8 cellular contexts compared by ENCODE assay signal in the genomic region with DNA sequence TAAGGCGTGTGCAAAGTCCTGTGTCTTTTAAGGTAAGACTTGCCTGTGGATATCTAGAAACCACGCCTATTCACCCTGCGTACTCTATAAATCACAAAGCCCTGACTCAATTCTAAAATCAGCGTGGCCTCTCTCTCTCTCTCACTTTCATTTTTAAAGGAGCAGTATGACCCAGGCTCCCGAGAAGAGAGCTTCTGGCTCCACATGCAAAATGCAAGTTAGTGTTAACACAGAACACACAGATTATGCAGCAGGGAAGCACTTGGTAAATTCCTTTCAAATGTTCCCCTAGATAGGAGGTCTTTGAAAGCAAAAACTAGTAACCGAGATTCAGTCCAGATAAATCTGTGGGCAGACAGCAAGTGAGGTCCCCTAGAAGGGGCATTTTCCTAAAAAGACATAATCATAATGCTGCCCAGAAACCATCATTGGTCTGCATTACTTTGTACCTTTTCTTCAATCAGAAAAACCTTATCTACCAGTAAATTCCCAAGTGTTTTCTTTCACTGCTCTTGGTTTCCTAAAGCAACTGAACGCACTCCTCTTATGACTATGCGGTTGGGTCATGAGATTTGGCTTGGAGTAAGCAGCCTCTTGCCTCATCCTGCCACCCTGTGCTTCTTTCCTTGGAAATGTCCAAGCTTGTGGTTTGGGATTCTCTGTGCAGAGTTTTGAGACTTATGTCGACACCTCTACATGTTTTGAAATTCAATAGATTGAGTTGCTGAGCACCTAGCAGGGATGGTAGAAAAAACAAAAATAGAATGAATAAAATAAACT. TPM values are rescaled to one million over a fixed set of nuclear protein-coding genes. Genes with fewer than 3 reads are reported as not detected.
DNase-seq lines count a peak whose midpoint lies in the region; ATAC-seq, FAIRE-seq and TF ChIP-seq lines count a peak whose summit lies in the region.

No MANE protein-coding gene starts in this region.

- no peaks in the 10 kb centered on the region for H3K36me3 ChIP-seq in KMS-11 (ENCODE audit: insufficient read depth)
- H3K36me3 ChIP-seq in ascending aorta = no peaks in the 10 kb centered on the region

- no peaks in the 10 kb centered on the region for H4K20me1 ChIP-seq in KMS-11 (ENCODE audit: insufficient read depth)

- TF ChIP-seq POLR2A in GM12891 (IDR thresholded peaks at IDR 0.05; ENCODE audit: low read depth, low read length) = no peak

- H3K4me3 ChIP-seq in KMS-11 (IDR thresholded peaks at IDR 0.05; ENCODE audit: insufficient read depth, low read depth, low read length) (no peak overlapping the region), ascending aorta (peak overlapping the region; percentile 45 to 63)

- peak; percentile 100 for ATAC-seq in GM21723 (IDR thresholded peaks at IDR 0.05; ENCODE audit: unreplicated experiment)

- no peak for TF ChIP-seq CTCF in KMS-11 (conservative IDR thresholded peaks at IDR 0.05; ENCODE audit: low read depth, low read length)
- no peak for TF ChIP-seq CTCF in ascending aorta (IDR thresholded peaks at IDR 0.05)

- peak overlapping the region; percentile 57 for H3K4me2 ChIP-seq in KMS-11

- H3K9me3 ChIP-seq in ascending aorta = no peaks in the 10 kb centered on the region

- H3K79me2 ChIP-seq in KMS-11 (ENCODE audit: insufficient read depth, low read depth) = no peaks in the 10 kb centered on the region

- H3K27me3 ChIP-seq in KMS-11 (ENCODE audit: insufficient read depth, low read depth) = no peaks in the 10 kb centered on the region
- H3K27me3 ChIP-seq in ascending aorta = no peaks in the 10 kb centered on the region

- intact Hi-C loops in ascending aorta (cut with DNase I) = no loop called here

- DNase-seq in GM12891 (ENCODE audit: insufficient read length, low spot score) (peak; percentile 31), ascending aorta (ENCODE audit: low spot score in 2 of 2) (peak in 1 of 2 donors; percentile 72), iris pigment epithelial cell (ENCODE audit: low read depth) (peak; percentile 96), smooth muscle cell of the brain vasculature (ENCODE audit: low read depth, low spot score) (peak; percentile 57), NCI-H2081 treated with DMSO at 0.1 percent for 48 hours (lab: John Stamatoyannopoulos, UW) (no peak), COR-L47 (lab: John Stamatoyannopoulos, UW) (no peak)

- FAIRE-seq in GM12891 (lab: Jason Lieb, UNC) = peak; percentile 83

- H3K27ac ChIP-seq in KMS-11 (no peak overlapping the region), ascending aorta (peak overlapping the region; percentile 57 to 74)

- H3K9ac ChIP-seq in KMS-11 = no peak overlapping the region

- H3K4me1 ChIP-seq in KMS-11 (ENCODE audit: low read depth, poor library complexity, severe bottlenecking) = peaks cover 12% of the 10 kb centered on the region
- H3K4me1 ChIP-seq in ascending aorta = peaks cover 0 to 3% of the 10 kb centered on the region in 2 donors

- peak overlapping the region; percentile 56 for H2AFZ ChIP-seq in KMS-11 (ENCODE audit: low read depth)

TF ChIP-seq in GM12891, 5 proteins besides CTCF, POLR2A, EP300 and RAD21:
- TF ChIP-seq POLR2AphosphoS5 (IDR thresholded peaks at IDR 0.05; ENCODE audit: low read depth, low read length) (no peak), PAX5 (IDR thresholded peaks at IDR 0.05; ENCODE audit: insufficient read depth, low read length, severe bottlenecking) (no peak), POU2F2 (IDR thresholded peaks at IDR 0.05; ENCODE audit: low read depth, low read length) (no peak), TAF1 (IDR thresholded peaks at IDR 0.05; ENCODE audit: low read depth, low read length) (no peak), SPI1 (IDR thresholded peaks at IDR 0.05; ENCODE audit: low read depth, low read length) (no peak)

RNA-seq across cellular contexts. Expression of a gene that starts 31.7 kb away (rescaled TPM):
- polyA plus RNA-seq in GM12891 (2012; ENCODE audit: low read depth, missing spikeins) = 0.05 TPM
- total RNA-seq in ascending aorta = 7.5 TPM

Comparison
In these comparisons a context has a peak if more than half of its experiments do, and no peak if none do; other contexts are left out.
1. DNase-seq: peak in GM12891 (single experiment), iris pigment epithelial cell (single experiment) and smooth muscle cell of the brain vasculature (single experiment); none in NCI-H2081 treated with DMSO at 0.1 percent for 48 hours (single experiment) and COR-L47 (single experiment).